Comparison of ENCODE assay signal across 21 cellular contexts in the genomic region with DNA sequence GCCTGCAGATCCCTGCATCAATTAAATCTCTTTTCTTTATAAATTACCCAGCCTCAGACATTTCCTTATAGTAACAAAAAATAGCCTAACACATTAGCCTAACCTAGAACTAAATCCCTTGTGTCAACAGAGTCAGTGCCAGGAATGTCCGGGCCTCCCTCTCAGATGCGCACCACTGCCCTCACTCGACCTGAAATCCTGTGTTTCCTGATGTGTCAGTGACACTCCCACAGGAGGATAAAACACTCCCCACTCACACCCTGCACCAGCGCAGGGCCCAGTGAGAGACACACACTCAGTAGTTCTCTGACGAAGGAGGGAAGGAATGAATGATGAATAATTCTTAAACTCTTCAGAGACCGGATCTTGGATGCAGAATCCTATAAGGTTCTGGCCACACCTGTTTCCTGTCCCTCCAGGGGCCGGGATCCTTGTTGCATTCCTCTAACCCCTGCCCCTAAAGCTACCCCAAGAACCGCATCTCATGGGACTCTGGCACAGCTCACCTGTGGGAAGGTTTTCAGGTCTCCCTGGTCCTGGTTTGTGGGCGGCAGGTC. TPM values are rescaled to one million over a fixed set of nuclear protein-coding genes. Genes with fewer than 3 reads are reported as not detected.
DNase-seq lines count a peak whose midpoint lies in the region; ATAC-seq and TF ChIP-seq lines count a peak whose summit lies in the region.
"Had no signal": no experiment of that assay in that cellular context is flagged by ENCODE, and none has a peak within 500 bp of the region (broad histone marks: within the 10 kb centered on the region; RNA-seq: fewer than 3 reads in every experiment).

No MANE protein-coding gene starts in this region.

- WGBS in right cardiac atrium: 65% methylated on average over 9 of the region's 9 CpGs

- peaks cover 66% of the 10 kb centered on the region for H3K4me1 ChIP-seq in BLaER1
- H3K4me1 ChIP-seq in mucosa of descending colon (ENCODE audit: low read depth): peaks cover 4% of the 10 kb centered on the region
- no peaks in the 10 kb centered on the region for H3K4me1 ChIP-seq in right cardiac atrium (ENCODE audit: control insufficient read depth, insufficient read depth, low read length)
- H3K4me1 ChIP-seq: pancreas had no signal

- peaks cover 1% of the 10 kb centered on the region for H3K27me3 Mint-ChIP-seq in dendritic cell treated with granulocyte-macrophage colony-stimulating factor and Interleukin-4, amounts not matched to agents 40 ng/mL and 50 ng/mL, for 4 days

- H4K20me1 ChIP-seq in BLaER1: no peaks in the 10 kb centered on the region

- TF ChIP-seq CTCF in mucosa of descending colon (IDR thresholded peaks at IDR 0.05): no peak

- H3K27ac Mint-ChIP-seq in dendritic cell treated with granulocyte-macrophage colony-stimulating factor and Interleukin-4, amounts not matched to agents 40 ng/mL and 50 ng/mL, for 4 days: peak overlapping the region; percentile 70
- H3K27ac Mint-ChIP-seq: stimulated activated naive B cell treated with anti-CD40 and anti-IgM and Interleukin-4, amounts not matched to agents 10 μg/mL and 1 μg/mL and 100 μg/mL, for 72 hours had no signal

- H3K9ac ChIP-seq in BLaER1: peak overlapping the region; percentile 40; the same call in 1 of the 2 replicates

- H3K4me1 Mint-ChIP-seq in dendritic cell treated with granulocyte-macrophage colony-stimulating factor and Interleukin-4, amounts not matched to agents 40 ng/mL and 50 ng/mL, for 4 days (ENCODE audit: low read depth): peaks cover 93% of the 10 kb centered on the region

- peaks cover 21% of the 10 kb centered on the region for H3K36me3 Mint-ChIP-seq in dendritic cell treated with granulocyte-macrophage colony-stimulating factor and Interleukin-4, amounts not matched to agents 40 ng/mL and 50 ng/mL, for 4 days (ENCODE audit: low read depth)
- H3K36me3 Mint-ChIP-seq: stimulated activated naive B cell treated with anti-CD40 and anti-IgM and Interleukin-4, amounts not matched to agents 10 μg/mL and 1 μg/mL and 100 μg/mL, for 72 hours had no signal

- peaks cover 14% of the 10 kb centered on the region for H3K9me3 Mint-ChIP-seq in dendritic cell treated with granulocyte-macrophage colony-stimulating factor and Interleukin-4, amounts not matched to agents 40 ng/mL and 50 ng/mL, for 4 days

- intact Hi-C loops in dendritic cell treated with granulocyte-macrophage colony-stimulating factor and Interleukin-4, amounts not matched to agents 40 ng/mL and 50 ng/mL, for 4 days (cut with micrococcal nuclease): no loop called here
- intact Hi-C loops in mucosa of descending colon (cut with DNase I, micrococcal nuclease) (no loop called here), right cardiac atrium (cut with DNase I) (no loop called here)

- peak overlapping the region; percentile 1 for H3K4me3 Mint-ChIP-seq in dendritic cell treated with granulocyte-macrophage colony-stimulating factor and Interleukin-4, amounts not matched to agents 40 ng/mL and 50 ng/mL, for 4 days
- H3K4me3 Mint-ChIP-seq: stimulated activated naive B cell treated with anti-CD40 and anti-IgM and Interleukin-4, amounts not matched to agents 10 μg/mL and 1 μg/mL and 100 μg/mL, for 72 hours had no signal

- H3K27ac ChIP-seq in BLaER1 (peak overlapping the region; percentile 67), right cardiac atrium (ENCODE audit: low read length) (no peak overlapping the region)
- H3K27ac ChIP-seq: esophagus muscularis mucosa, pancreas had no signal

- DNase-seq in LoVo (ENCODE audit: low spot score) (peak; percentile 58), mucosa of descending colon (peak in 1 of 3 donors; percentile 29), right cardiac atrium (no peak), Ammon's horn (ENCODE audit: low spot score) (no peak), SIG-M5 (lab: John Stamatoyannopoulos, UW) (no peak)
- DNase-seq: activated naive CD4-positive, alpha-beta T cell; dermis blood vessel endothelial cell; DMS 273 treated with DMSO at 0.1 percent for 48 hours; heart right ventricle; MG63; NCI-H2081; pancreas; SHP77 treated with DMSO at 0.1 percent for 48 hours; stimulated activated naive B cell treated with anti-CD40 and anti-IgM and Interleukin-4, amounts not matched to agents 10 μg/mL and 1 μg/mL and 100 μg/mL, for 72 hours had no signal

- H3K9me3 ChIP-seq in BLaER1: peaks cover 13% of the 10 kb centered on the region
- no peaks in the 10 kb centered on the region for H3K9me3 ChIP-seq in mucosa of descending colon
- H3K9me3 ChIP-seq in right cardiac atrium (ENCODE audit: control insufficient read depth, low read length): no peaks in the 10 kb centered on the region
- H3K9me3 ChIP-seq: esophagus muscularis mucosa, MG63, pancreas had no signal

- H3K4me3 ChIP-seq in BLaER1: no peak overlapping the region
- H3K4me3 ChIP-seq in mucosa of descending colon: no peak overlapping the region
- no peak overlapping the region for H3K4me3 ChIP-seq in right cardiac atrium (ENCODE audit: low read length)
- H3K4me3 ChIP-seq: esophagus muscularis mucosa, MG63, pancreas had no signal

- H3K36me3 ChIP-seq in BLaER1 (no peaks in the 10 kb centered on the region), mucosa of descending colon (ENCODE audit: low read depth) (no peaks in the 10 kb centered on the region)
- H3K36me3 ChIP-seq: esophagus muscularis mucosa, heart right ventricle, MG63, pancreas had no signal

- H3K4me2 ChIP-seq in BLaER1: peak overlapping the region; percentile 81

- peak; percentile 77 for ATAC-seq in mucosa of descending colon
- ATAC-seq in right cardiac atrium: no peak
- ATAC-seq in GM21381 (IDR thresholded peaks at IDR 0.05; ENCODE audit: unreplicated experiment): no peak
- ATAC-seq: activated CD4-positive, CD25-positive, alpha-beta regulatory T cell treated with anti-CD3 and anti-CD28 coated beads, Interleukin-2, amount 50 U/mL, for 24 hours; heart right ventricle; stimulated activated naive B cell treated with anti-CD40 and anti-IgM and Interleukin-4, amounts not matched to agents 10 μg/mL and 1 μg/mL and 100 μg/mL, for 72 hours had no signal

- no peaks in the 10 kb centered on the region for H3K27me3 ChIP-seq in BLaER1
- H3K27me3 ChIP-seq in right cardiac atrium (ENCODE audit: control insufficient read depth, insufficient read depth): peaks cover 2% of the 10 kb centered on the region
- H3K27me3 ChIP-seq: pancreas had no signal

RNA-seq across cellular contexts. Expression of gene CEACAM3, which starts 3.1 kb away (rescaled TPM):
- total RNA-seq in mucosa of descending colon: 1 to 10 TPM; 2.5 to 4.5 (median 3.9) TPM
- total RNA-seq in right cardiac atrium: under 1 TPM in 2 of 4 donors, not detected in 2; 0.29 to 0.59 TPM
- polyA plus RNA-seq in right cardiac atrium: 0.07 TPM
- total RNA-seq: dermis blood vessel endothelial cell; T-helper 2 cell treated with Interferon-gamma antibody and Interleukin-4, amounts not matched to agents 100 ng/mL and 5 ng/mL, for 36 hours; urinary bladder had no signal
- polyA plus RNA-seq: heart right ventricle, pancreas, urinary bladder had no signal

RNA-seq across cellular contexts. Expression of gene CEACAM6, which starts 44.2 kb away (rescaled TPM):
- total RNA-seq in mucosa of descending colon: 1,000 to 10,000 TPM in 1 of 3 donors, 100 to 1,000 TPM in 2; 249 to 1,767 (median 431) TPM
- total RNA-seq in right cardiac atrium: under 1 TPM in 1 of 4 donors, not detected in 3; 0.36 TPM
- not detected for polyA plus RNA-seq in right cardiac atrium
- total RNA-seq: dermis blood vessel endothelial cell; T-helper 2 cell treated with Interferon-gamma antibody and Interleukin-4, amounts not matched to agents 100 ng/mL and 5 ng/mL, for 36 hours had no signal
- polyA plus RNA-seq: urinary bladder had no signal

RNA-seq across cellular contexts. Expression of gene LYPD4, which starts 45.0 kb away (rescaled TPM):
- total RNA-seq in mucosa of descending colon: not detected
- total RNA-seq in right cardiac atrium: not detected
- polyA plus RNA-seq in right cardiac atrium: not detected
- total RNA-seq: dermis blood vessel endothelial cell; esophagus muscularis mucosa; heart right ventricle; pancreas; T-helper 2 cell treated with Interferon-gamma antibody and Interleukin-4, amounts not matched to agents 100 ng/mL and 5 ng/mL, for 36 hours; urinary bladder had no signal
- polyA plus RNA-seq: heart right ventricle, pancreas, urinary bladder had no signal

RNA-seq across cellular contexts. Expression of gene DMRTC2, which starts 45.3 kb away (rescaled TPM):
- total RNA-seq in mucosa of descending colon (not detected), right cardiac atrium (not detected)
- not detected for polyA plus RNA-seq in right cardiac atrium
- total RNA-seq: dermis blood vessel endothelial cell; esophagus muscularis mucosa; heart right ventricle; pancreas; T-helper 2 cell treated with Interferon-gamma antibody and Interleukin-4, amounts not matched to agents 100 ng/mL and 5 ng/mL, for 36 hours; urinary bladder had no signal
- polyA plus RNA-seq: heart right ventricle, pancreas, urinary bladder had no signal

Comparison
In these comparisons a context has a peak if more than half of its experiments do, and no peak if none do; other contexts are left out.
1. RNA of gene CEACAM6, which starts 44.2 kb away (total RNA-seq): 249 to 1,767 TPM in mucosa of descending colon; 0.36 TPM in right cardiac atrium; every median in the first group is over 100 times any median in the second.